ENCODE assay signal across 8 cellular contexts in the genomic region with DNA sequence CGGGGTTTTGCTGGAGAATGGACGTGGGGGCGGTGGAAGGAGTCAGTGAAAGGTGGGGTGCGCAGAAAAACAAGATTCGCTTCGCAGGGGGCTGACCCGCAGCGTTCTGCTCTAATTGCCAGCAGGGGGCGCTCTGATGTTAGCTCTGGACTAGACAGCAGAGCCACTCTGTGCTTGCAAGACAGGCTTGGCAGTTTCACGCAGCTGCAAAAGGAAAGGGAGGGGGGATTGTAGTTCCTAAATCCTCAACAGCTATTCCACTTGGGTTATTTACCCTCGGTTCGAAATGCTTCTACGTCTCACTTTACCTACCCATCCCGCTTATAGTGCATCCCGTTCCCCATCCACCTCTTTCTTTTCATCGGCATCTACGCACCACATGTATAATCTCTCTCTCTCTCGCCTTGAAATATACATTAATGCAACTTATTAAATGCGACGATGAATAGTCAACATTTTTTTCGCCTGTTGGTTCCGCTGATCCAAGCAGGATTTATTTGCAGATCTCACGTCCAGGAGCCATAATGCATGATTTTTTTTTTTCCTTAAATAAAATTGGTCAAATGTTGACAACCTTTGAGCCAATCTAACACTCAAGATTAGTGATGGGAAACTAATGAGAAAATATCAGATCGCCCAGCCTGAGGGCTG.
DNase-seq lines count a peak whose midpoint lies in the region; ATAC-seq and TF ChIP-seq lines count a peak whose summit lies in the region.

No MANE protein-coding gene starts in this region.

- no peak overlapping the region for H3K9ac ChIP-seq in OCI-LY3 (ENCODE audit: low read length)

- in situ Hi-C loops in KBM-7 (cut with MboI; ENCODE audit: low pct_unique_long_range_greater_than_20kb, low sequenced_read_pairs): loop anchor here (25.0 kb wide), 1 partner anchor 228 kb away; a partner anchor contains a TSS

- no peaks in the 10 kb centered on the region for H3K36me3 ChIP-seq in OCI-LY3 (replicated peaks; ENCODE audit: low read depth, low read length)

- peaks cover 96% of the 10 kb centered on the region for H3K4me1 Mint-ChIP-seq in nephron progenitor cell

- no peak overlapping the region for H3K27ac Mint-ChIP-seq in nephron progenitor cell

- TF ChIP-seq CTCF in OCI-LY3 (IDR thresholded peaks at IDR 0.05; ENCODE audit: low read depth, low read length) (peak; percentile 86), fibroblast of pulmonary artery (IDR thresholded peaks at IDR 0.05; ENCODE audit: low read length, missing control alignments) (peak; percentile 81), nephron progenitor cell (IDR thresholded peaks at IDR 0.05) (peak; percentile 85)

- H3K27me3 ChIP-seq in OCI-LY3 (ENCODE audit: low read depth, low read length): peaks cover 30% of the 10 kb centered on the region

- H3K36me3 Mint-ChIP-seq in nephron progenitor cell (ENCODE audit: low read depth): no peaks in the 10 kb centered on the region

- H2AFZ ChIP-seq in OCI-LY3 (ENCODE audit: low read depth, low read length): no peak overlapping the region

- no peaks in the 10 kb centered on the region for H3K9me3 ChIP-seq in OCI-LY3 (ENCODE audit: insufficient read depth, low read length)

- no peaks in the 10 kb centered on the region for H3K9me3 Mint-ChIP-seq in nephron progenitor cell

- no peaks in the 10 kb centered on the region for H4K20me1 ChIP-seq in OCI-LY3 (ENCODE audit: insufficient read depth, low read length)

- H3K4me3 Mint-ChIP-seq in nephron progenitor cell: peak overlapping the region; percentile 88

- ATAC-seq in GM21526 (IDR thresholded peaks at IDR 0.05; ENCODE audit: low FRiP score, unreplicated experiment): peak; percentile 86

- peaks cover 36% of the 10 kb centered on the region for H3K27me3 Mint-ChIP-seq in nephron progenitor cell (ENCODE audit: low read depth, poor library complexity)

- H3K27ac ChIP-seq in OCI-LY3 (ENCODE audit: low read length): no peak overlapping the region

- no peaks in the 10 kb centered on the region for H3K79me2 ChIP-seq in OCI-LY3 (ENCODE audit: low read length)

- DNase-seq in DMS114 treated with DMSO at 0.1 percent for 48 hours (lab: John Stamatoyannopoulos, UW; ENCODE audit: unreplicated experiment) (peak; percentile 68), KBM-7 (peak; percentile 75), activated T-cell treated with anti-CD3 and anti-CD28 coated beads for 4 hours (peak; percentile 22), fibroblast of pulmonary artery (ENCODE audit: low read depth) (peak; percentile 94), nephron progenitor cell (peak; percentile 93), superior temporal gyrus (ENCODE audit: extremely low spot score) (peak; percentile 95)

- peaks cover 5% of the 10 kb centered on the region; the same call in 1 of the 2 replicates for H3K4me1 ChIP-seq in OCI-LY3 (ENCODE audit: low read length)

- H3K4me3 ChIP-seq in OCI-LY3 (ENCODE audit: low read length) (no peak overlapping the region), fibroblast of pulmonary artery (replicated peaks; ENCODE audit: low read depth, low read length) (peak overlapping the region; percentile 56)

- peak overlapping the region; percentile 21; the same call in 1 of the 2 replicates for H3K4me2 ChIP-seq in OCI-LY3 (ENCODE audit: low read length)

Comparison
In these comparisons a context has a peak if more than half of its experiments do, and no peak if none do; other contexts are left out.
1. DNase-seq: peak in every context shown above with its lines; median percentile 95 in superior temporal gyrus; 94 in fibroblast of pulmonary artery; 93 in nephron progenitor cell; 75 in KBM-7; 68 in DMS114 treated with DMSO at 0.1 percent for 48 hours; 22 in activated T-cell treated with anti-CD3 and anti-CD28 coated beads for 4 hours.